In genomic region chr9:115673599-115673998, GRCh38 we compare ENCODE assay signal across 1 cellular context.
TF ChIP-seq lines count a peak whose summit lies in the region.

No MANE protein-coding gene starts in this region.

TF ChIP-seq in A549, 52 proteins besides CTCF, POLR2A, EP300 and RAD21 (continued from another document):
- TF ChIP-seq ATOH8 (CRISPR knock-in tag; IDR thresholded peaks at IDR 0.05; ENCODE audit: low read depth), result peak; percentile 50; the same call in 1 of the 2 replicates
- no peak for TF ChIP-seq CEBPB (IDR thresholded peaks at IDR 0.05)
- no peak for TF ChIP-seq PHF8 (IDR thresholded peaks at IDR 0.05; ENCODE audit: borderline replicate concordance, low read depth)
- no peak for TF ChIP-seq MYC (IDR thresholded peaks at IDR 0.05; ENCODE audit: borderline replicate concordance, low read length)
TF ChIP-seq in A549: peak in this region for 3.
